Comparison of ENCODE assay signal across 8 cellular contexts in genomic region chr3:5006755-5007202, GRCh38.
DNase-seq lines count a peak whose midpoint lies in the region; ATAC-seq and TF ChIP-seq lines count a peak whose summit lies in the region.

No MANE protein-coding gene starts in this region.

- ATAC-seq in GM21528 (IDR thresholded peaks at IDR 0.05; ENCODE audit: low FRiP score, unreplicated experiment): peak; percentile 69

- peaks cover 56% of the 10 kb centered on the region for H3K4me1 Mint-ChIP-seq in activated naive CD4-positive, alpha-beta T cell treated with anti-CD3 and anti-CD28 coated beads, Interleukin-2, amount 10 ng/mL, durations not matched to agents 7 days and 5 days

- CTCF ChIA-PET in activated naive CD4-positive, alpha-beta T cell treated with anti-CD3 and anti-CD28 coated beads, Interleukin-2, amount 10 ng/mL, durations not matched to agents 7 days and 5 days (lab: Charles Lee): no interaction called here

- no peak for TF ChIP-seq CTCF in GM12864 (IDR thresholded peaks at IDR 0.05; ENCODE audit: low read depth, low read length, missing control alignments)

- peaks cover 4% of the 10 kb centered on the region for H3K27me3 Mint-ChIP-seq in activated naive CD4-positive, alpha-beta T cell treated with anti-CD3 and anti-CD28 coated beads, Interleukin-2, amount 10 ng/mL, durations not matched to agents 7 days and 5 days

- no peaks in the 10 kb centered on the region for H3K9me3 Mint-ChIP-seq in activated naive CD4-positive, alpha-beta T cell treated with anti-CD3 and anti-CD28 coated beads, Interleukin-2, amount 10 ng/mL, durations not matched to agents 7 days and 5 days

- H3K4me3 ChIP-seq in GM12864 (ENCODE audit: low read depth, low read length): no peak overlapping the region

- no peaks in the 10 kb centered on the region for H3K36me3 Mint-ChIP-seq in activated naive CD4-positive, alpha-beta T cell treated with anti-CD3 and anti-CD28 coated beads, Interleukin-2, amount 10 ng/mL, durations not matched to agents 7 days and 5 days

- no peak overlapping the region for H3K4me3 Mint-ChIP-seq in activated naive CD4-positive, alpha-beta T cell treated with anti-CD3 and anti-CD28 coated beads, Interleukin-2, amount 10 ng/mL, durations not matched to agents 7 days and 5 days

- peak overlapping the region; percentile 76 for H3K27ac Mint-ChIP-seq in activated naive CD4-positive, alpha-beta T cell treated with anti-CD3 and anti-CD28 coated beads, Interleukin-2, amount 10 ng/mL, durations not matched to agents 7 days and 5 days

- DNase-seq in GM12864 (ENCODE audit: low read depth) (peak; percentile 82), NAMALWA (ENCODE audit: low spot score) (peak; percentile 54), NCI-H1105 (lab: John Stamatoyannopoulos, UW) (no peak), iPS-NIHi7 (ENCODE audit: extremely low spot score) (no peak), LoVo (ENCODE audit: low spot score) (no peak)
- peak; percentile 66 for DNase-seq in activated naive CD4-positive, alpha-beta T cell treated with anti-CD3 and anti-CD28 coated beads, Interleukin-2, amount 10 ng/mL, durations not matched to agents 7 days and 5 days
- DNase-seq in stimulated activated CD4-positive, alpha-beta T cell treated with anti-CD3 and anti-CD28 coated beads, Interleukin-2, amount 100 ng/mL, for 24 hours: peak; percentile 72 to 75

Comparison
In these comparisons a context has a peak if more than half of its experiments do, and no peak if none do; other contexts are left out.
1. DNase-seq: peak in GM12864 (single experiment), NAMALWA (single experiment), activated naive CD4-positive, alpha-beta T cell treated with anti-CD3 and anti-CD28 coated beads, Interleukin-2, amount 10 ng/mL, durations not matched to agents 7 days and 5 days (single experiment) and stimulated activated CD4-positive, alpha-beta T cell treated with anti-CD3 and anti-CD28 coated beads, Interleukin-2, amount 100 ng/mL, for 24 hours (2 of 2); none in NCI-H1105 (single experiment), iPS-NIHi7 (single experiment) and LoVo (single experiment).